Comparison of ENCODE assay signal across 26 cellular contexts in the genomic region with DNA sequence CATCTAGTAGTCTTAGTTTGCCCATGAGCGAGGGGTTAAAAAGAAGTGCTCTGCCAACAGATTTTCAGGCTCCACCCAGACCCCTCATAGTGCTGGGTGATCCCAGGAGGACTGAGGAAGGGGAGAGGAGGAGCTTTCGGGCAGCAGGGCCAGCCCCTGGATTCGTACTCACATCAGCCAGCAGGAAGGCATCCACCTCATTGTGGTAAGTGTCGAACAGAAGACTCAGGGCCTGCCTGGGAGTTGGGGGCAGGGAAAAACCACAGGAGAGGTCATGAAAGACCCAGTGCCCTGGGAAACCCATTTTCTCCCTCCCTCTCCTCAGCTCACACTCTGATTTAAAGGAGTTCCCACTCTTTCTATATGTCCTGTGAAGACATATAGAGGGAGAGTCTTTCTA. TPM values are rescaled to one million over a fixed set of nuclear protein-coding genes. Genes with fewer than 3 reads are reported as not detected.
DNase-seq lines count a peak whose midpoint lies in the region; ATAC-seq and TF ChIP-seq lines count a peak whose summit lies in the region.
"Had no signal": no experiment of that assay in that cellular context is flagged by ENCODE, and none has a peak within 500 bp of the region (broad histone marks: within the 10 kb centered on the region; RNA-seq: fewer than 3 reads in every experiment).

No MANE protein-coding gene starts in this region.

- H3K36me3 ChIP-seq in left ventricle myocardium inferior (peaks cover 72% of the 10 kb centered on the region), upper lobe of right lung (peaks cover 41% of the 10 kb centered on the region), adrenal gland (replicated peaks in 1 of 2) (peaks cover 0 to 24% of the 10 kb centered on the region in 2 donors)

- no peaks in the 10 kb centered on the region for H3K9me3 ChIP-seq in left ventricle myocardium inferior (replicated peaks)
- no peaks in the 10 kb centered on the region for H3K9me3 ChIP-seq in upper lobe of right lung
- H3K9me3 ChIP-seq in adrenal gland (replicated peaks in 1 of 3), result no peaks in the 10 kb centered on the region
- H3K9me3 ChIP-seq: BE2C, Caco-2, HAP-1, psoas muscle, stomach, tibial nerve had no signal

- CTCF ChIA-PET in activated B cell treated with CpG ODN at 0.5 μM for 24 hours (lab: Charles Lee), result no interaction called here

- no peak for TF ChIP-seq POLR2A in adrenal gland (IDR thresholded peaks at IDR 0.05)

- peak overlapping the region; percentile 97 for H3K27ac ChIP-seq in left ventricle myocardium inferior (replicated peaks)
- H3K27ac ChIP-seq in upper lobe of right lung, result peak overlapping the region; percentile 37
- H3K27ac ChIP-seq in adrenal gland, result peak overlapping the region in 1 of 5 donors; percentile 10
- H3K27ac ChIP-seq: psoas muscle, tibial nerve had no signal

- intact Hi-C loops in left ventricle myocardium inferior (cut with micrococcal nuclease) (no loop called here), Right ventricle myocardium inferior (cut with DNase I) (no loop called here), activated B cell treated with CpG ODN at 0.5 μM for 24 hours (cut with micrococcal nuclease) (loop anchor here (2.0 kb wide), 1 partner anchor 13 kb away; no protein-coding TSS in a partner anchor), upper lobe of right lung (cut with DNase I) (no loop called here), adrenal gland (cut with DNase I) (no loop called here)

- H3K9me3 Mint-ChIP-seq in activated B cell treated with CpG ODN at 0.5 μM for 24 hours (no peaks in the 10 kb centered on the region), naive B cell (no peaks in the 10 kb centered on the region)
- H3K9me3 Mint-ChIP-seq: activated naive CD8-positive, alpha-beta T cell treated with anti-CD3 and anti-CD28 coated beads, Interleukin-2, amount 10 ng/mL, durations not matched to agents 7 days and 5 days had no signal

- H3K4me1 Mint-ChIP-seq in activated B cell treated with CpG ODN at 0.5 μM for 24 hours (peaks cover 94% of the 10 kb centered on the region), naive B cell (peaks cover 83 to 98% (median 98%) of the 10 kb centered on the region in 3 donors)

- H3K27me3 ChIP-seq in left ventricle myocardium inferior (ENCODE audit: low read depth) (no peaks in the 10 kb centered on the region), upper lobe of right lung (no peaks in the 10 kb centered on the region), adrenal gland (no peaks in the 10 kb centered on the region)
- H3K27me3 ChIP-seq: BE2C, stomach, tibial nerve had no signal

- H3K27ac Mint-ChIP-seq in activated B cell treated with CpG ODN at 0.5 μM for 24 hours (peak overlapping the region; percentile 41), naive B cell (peak overlapping the region in 5 of 6 donors; percentile 81 to 97 (median 93))

- TF ChIP-seq CTCF in left ventricle myocardium inferior (IDR thresholded peaks at IDR 0.05; ENCODE audit: borderline replicate concordance) (no peak), activated B cell treated with CpG ODN at 0.5 μM for 24 hours (IDR thresholded peaks at IDR 0.05) (no peak), upper lobe of right lung (IDR thresholded peaks at IDR 0.05) (no peak), adrenal gland (IDR thresholded peaks at IDR 0.05) (no peak)

- H3K4me1 ChIP-seq in left ventricle myocardium inferior (peaks cover 84% of the 10 kb centered on the region), upper lobe of right lung (peaks cover 40% of the 10 kb centered on the region), adrenal gland (replicated peaks in 1 of 2) (peaks cover 0 to 18% of the 10 kb centered on the region in 2 donors)
- H3K4me1 ChIP-seq: Caco-2, HAP-1 had no signal

- POLR2A ChIA-PET in activated B cell treated with CpG ODN at 0.5 μM for 24 hours (lab: Charles Lee), result interaction anchor here (5.2 to 13.8 kb wide), 2 partner anchors 20 to 35 kb away, joined by 64 to 128 read pairs; partner anchors contain the start of gene PIK3C2B

- ATAC-seq in Right ventricle myocardium inferior (no peak), activated B cell treated with CpG ODN at 0.5 μM for 24 hours (ENCODE audit: low read depth) (no peak), naive B cell (ENCODE audit: low read depth in 2 of 2) (no peak), upper lobe of right lung (no peak)
- ATAC-seq: K562, psoas muscle had no signal

- H3K4me3 ChIP-seq in left ventricle myocardium inferior (no peak overlapping the region), upper lobe of right lung (no peak overlapping the region), adrenal gland (no peak overlapping the region)
- H3K4me3 ChIP-seq: HAP-1, K562, psoas muscle, stomach, tibial nerve had no signal

- H3K36me3 Mint-ChIP-seq in activated B cell treated with CpG ODN at 0.5 μM for 24 hours (ENCODE audit: low read depth), result peaks cover 80% of the 10 kb centered on the region
- peaks cover 26 to 51% of the 10 kb centered on the region in 2 donors for H3K36me3 Mint-ChIP-seq in naive B cell

- no peak for DNase-seq in left ventricle myocardium inferior
- DNase-seq in Right ventricle myocardium inferior (ENCODE audit: missing footprints), result no peak
- DNase-seq in activated B cell treated with CpG ODN at 0.5 μM for 24 hours, result no peak
- no peak for DNase-seq in naive B cell
- no peak for DNase-seq in upper lobe of right lung
- DNase-seq in midbrain (lab: John Stamatoyannopoulos, UW), result no peak
- no peak for DNase-seq in DMS 273 (lab: John Stamatoyannopoulos, UW; ENCODE audit: unreplicated experiment)
- no peak for DNase-seq in adrenal gland
- DNase-seq: activated CD4-positive, CD25-positive, alpha-beta regulatory T cell treated with anti-CD3 and anti-CD28 coated beads, Interleukin-2, amount 50 U/mL, for 72 hours; activated gamma-delta T cell; activated naive CD8-positive, alpha-beta T cell treated with anti-CD3 and anti-CD28 coated beads, Interleukin-2, amount 10 ng/mL, durations not matched to agents 7 days and 5 days; BE2C; Caco-2; cerebellar nuclear complex; DMS79; islet precursor cell; NCI-H1436 treated with DMSO at 0.1 percent for 48 hours; NCI-H446 treated with DMSO at 0.1 percent for 48 hours; NCI-H82; nucleus accumbens; psoas muscle; stomach; T-helper 1 cell had no signal

- H3K27me3 Mint-ChIP-seq in activated B cell treated with CpG ODN at 0.5 μM for 24 hours (no peaks in the 10 kb centered on the region), naive B cell (no peaks in the 10 kb centered on the region)
- H3K27me3 Mint-ChIP-seq: activated naive CD8-positive, alpha-beta T cell treated with anti-CD3 and anti-CD28 coated beads, Interleukin-2, amount 10 ng/mL, durations not matched to agents 7 days and 5 days had no signal

- WGBS in adrenal gland, 4 donors, result 83 to 93% (median 90%) methylated on average over 4 of the region's 4 CpGs

- H3K4me3 Mint-ChIP-seq in activated B cell treated with CpG ODN at 0.5 μM for 24 hours (peak overlapping the region; percentile 29), naive B cell (peak overlapping the region in 6 of 8 donors; percentile 6 to 87 (median 80))

RNA-seq across cellular contexts. Expression of gene PIK3C2B, which starts 34.9 kb away (rescaled TPM):
- 18.5 TPM for total RNA-seq in left ventricle myocardium inferior
- total RNA-seq in Right ventricle myocardium inferior, result 22.7 TPM
- total RNA-seq in activated B cell treated with CpG ODN at 0.5 μM for 24 hours, result 127 and 151 TPM in 2 replicates
- 10 to 100 TPM in 3 of 6 donors, 1 to 10 TPM in 2, not detected in 1; 8.5 to 16.9 (median 10.6) TPM for polyA plus RNA-seq in naive B cell (ENCODE audit: low read depth in 6 of 6)
- 47.3 TPM for total RNA-seq in upper lobe of right lung
- total RNA-seq in adrenal gland, result 10 to 100 TPM in 7 of 8 donors, 1 to 10 TPM in 1; 9.8 to 22.9 (median 16.5) TPM
- 10 to 100 TPM in 1 of 3 donors, 1 to 10 TPM in 2; 2.3 to 16.5 (median 2.8) TPM for polyA plus RNA-seq in adrenal gland

RNA-seq across cellular contexts. Expression of gene PPP1R15B, which starts 48.1 kb away (rescaled TPM):
- total RNA-seq in left ventricle myocardium inferior (20.5 TPM), Right ventricle myocardium inferior (21.0 TPM), activated B cell treated with CpG ODN at 0.5 μM for 24 hours (60.4 and 70.6 TPM in 2 replicates), upper lobe of right lung (47.7 TPM), adrenal gland (10 to 100 TPM; 31.8 to 58.9 (median 45.4) TPM)
- polyA plus RNA-seq in naive B cell (ENCODE audit: low read depth in 6 of 6) (10 to 100 TPM; 18.5 to 39.0 (median 33.0) TPM), adrenal gland (10 to 100 TPM in 1 of 3 donors, 1 to 10 TPM in 2; 6.8 to 29.9 (median 8.6) TPM)

RNA-seq across cellular contexts. Expression of gene MDM4, which starts 56.5 kb away (rescaled TPM):
- total RNA-seq in left ventricle myocardium inferior (29.3 TPM), Right ventricle myocardium inferior (28.6 TPM), activated B cell treated with CpG ODN at 0.5 μM for 24 hours (221 and 264 TPM in 2 replicates), upper lobe of right lung (84.5 TPM), adrenal gland (10 to 100 TPM; 11.3 to 77.4 (median 46.6) TPM)
- polyA plus RNA-seq in naive B cell (ENCODE audit: low read depth in 6 of 6) (10 to 100 TPM; 12.6 to 50.8 (median 28.2) TPM), adrenal gland (10 to 100 TPM; 13.0 to 24.3 (median 15.9) TPM)
